ENCODE assay signal across 8 cellular contexts in the genomic region with DNA sequence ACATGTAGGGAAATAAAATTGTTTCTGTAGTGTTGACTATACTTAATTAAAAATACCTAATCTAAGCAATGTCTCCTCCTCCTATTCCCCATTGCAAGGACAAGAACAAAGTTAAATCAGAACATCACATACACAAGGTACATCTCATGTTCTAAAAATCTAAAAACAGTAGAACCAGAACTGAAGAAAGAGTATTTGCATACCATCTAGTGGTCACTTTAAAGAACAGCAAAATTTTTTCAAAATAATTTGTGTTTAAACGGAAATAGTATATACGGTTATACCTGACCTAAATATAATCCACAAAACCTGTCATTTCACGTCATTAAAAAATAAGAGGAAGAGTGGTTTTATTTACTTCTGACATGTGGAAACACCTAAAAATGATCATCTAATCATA.
A peak's percentile ranks its signal among the peaks of the same experiment; 100 is the strongest.
DNase-seq lines count a peak whose midpoint lies in the region; ATAC-seq and TF ChIP-seq lines count a peak whose summit lies in the region.

No MANE protein-coding gene starts in this region.

- H2AK5ac ChIP-seq in IMR-90 (ENCODE audit: low read depth, low read length): no peak overlapping the region

- H3K14ac ChIP-seq in IMR-90 (replicated peaks; ENCODE audit: low read depth, low read length): no peak overlapping the region

- no peak overlapping the region for H2BK15ac ChIP-seq in IMR-90 (ENCODE audit: low read depth, low read length)

- no peak for DNase-seq in GM13976 (ENCODE audit: low spot score)
- DNase-seq in IMR-90: peak; percentile 2
- peak; percentile 58 for DNase-seq in RKO (ENCODE audit: low spot score)
- DNase-seq in inferior parietal cortex (ENCODE audit: extremely low spot score): peak; percentile 34
- no peak for DNase-seq in GOT3 (lab: John Stamatoyannopoulos, UW)
- no peak for DNase-seq in epidermal melanocyte (ENCODE audit: insufficient read length, low spot score)
- no peak for DNase-seq in natural killer cell treated with Interleukin-12 subunit alpha and Interleukin-12 subunit beta and Interleukin-15 and Interleukin-18, amount 100 ng/mL, for 72 hours (ENCODE audit: low spot score)

- no peak overlapping the region for H3K27ac Mint-ChIP-seq in natural killer cell treated with Interleukin-12 subunit alpha and Interleukin-12 subunit beta and Interleukin-15 and Interleukin-18, amount 100 ng/mL, for 72 hours

- H3K4me1 ChIP-seq in IMR-90 (ENCODE audit: control insufficient read depth, insufficient read depth, low read length): no peaks in the 10 kb centered on the region

- H3K36me3 ChIP-seq in IMR-90 (ENCODE audit: control insufficient read depth, insufficient read depth, low read length): no peaks in the 10 kb centered on the region

- H4K8ac ChIP-seq in IMR-90 (ENCODE audit: low read depth in 2 of 2, low read length in 2 of 2): no peak overlapping the region

- H3K79me1 ChIP-seq in IMR-90 (ENCODE audit: low read depth in 1 of 2, low read length in 2 of 2): no peaks in the 10 kb centered on the region

- no peak overlapping the region for H3K9ac ChIP-seq in IMR-90 (ENCODE audit: low read depth, low read length)

- POLR2A ChIA-PET in IMR-90 (lab: Charles Lee; ENCODE audit: unreplicated experiment): no interaction called here

- H2BK20ac ChIP-seq in IMR-90 (ENCODE audit: low read depth, low read length): no peak overlapping the region

- no peak overlapping the region for H3K18ac ChIP-seq in IMR-90 (ENCODE audit: low read depth, low read length)

- no TSS peak for BruUV-seq in IMR-90 (replicated peaks; lab: Mats Ljungman, UMichigan)

- TF ChIP-seq CTCF in GM13976 (IDR thresholded peaks at IDR 0.05; ENCODE audit: borderline replicate concordance, control extremely low read depth, extremely low read depth, insufficient read depth, missing control alignments) (peak; percentile 12), IMR-90 (conservative IDR thresholded peaks at IDR 0.05; ENCODE audit: low read depth, low read length) (peak; percentile 56)

- no peaks in the 10 kb centered on the region for H3K9me3 ChIP-seq in IMR-90 (ENCODE audit: control insufficient read depth, insufficient read depth, low read length)

- no peak for ATAC-seq in IMR-90 (ENCODE audit: low read depth)
- ATAC-seq in HG02759 (IDR thresholded peaks at IDR 0.05; ENCODE audit: unreplicated experiment): no peak
- ATAC-seq in natural killer cell treated with Interleukin-12 subunit alpha and Interleukin-12 subunit beta and Interleukin-15 and Interleukin-18, amount 100 ng/mL, for 72 hours: no peak

- H2AFZ ChIP-seq in IMR-90 (replicated peaks; ENCODE audit: low read length, poor library complexity): no peak overlapping the region

- no peak overlapping the region for H3K27ac ChIP-seq in IMR-90 (ENCODE audit: insufficient read depth, low read length)

- no CpG with 5 or more reads among the region's 3 CpGs for WGBS in IMR-90 (ENCODE audit: extremely low coverage in 2 of 2, insufficient read length in 1 of 2), 2 experiments

- no peak overlapping the region for H3K4me3 Mint-ChIP-seq in natural killer cell treated with Interleukin-12 subunit alpha and Interleukin-12 subunit beta and Interleukin-15 and Interleukin-18, amount 100 ng/mL, for 72 hours

- peak; percentile 42 for TF ChIP-seq RAD21 in IMR-90 (IDR thresholded peaks at IDR 0.05; ENCODE audit: low read length)

- H4K91ac ChIP-seq in IMR-90 (ENCODE audit: insufficient read depth, low read depth, low read length): no peak overlapping the region

- no peak overlapping the region for H3K23ac ChIP-seq in IMR-90 (ENCODE audit: low read depth, low read length)

- H3K36me3 Mint-ChIP-seq in natural killer cell treated with Interleukin-12 subunit alpha and Interleukin-12 subunit beta and Interleukin-15 and Interleukin-18, amount 100 ng/mL, for 72 hours: no peaks in the 10 kb centered on the region

- H3K27me3 ChIP-seq in IMR-90 (ENCODE audit: control insufficient read depth, insufficient read depth, low read length): no peaks in the 10 kb centered on the region

- no peak overlapping the region for H2AK9ac ChIP-seq in IMR-90 (replicated peaks; ENCODE audit: low read depth, low read length, poor library complexity)

- TF ChIP-seq POLR2A in IMR-90 (IDR thresholded peaks at IDR 0.05; ENCODE audit: low read depth, low read length): no peak

- no peak overlapping the region for H3K4ac ChIP-seq in IMR-90 (ENCODE audit: low read depth, low read length)

- in situ Hi-C loops in GM13976 (cut with MboI; ENCODE audit: low sequenced_read_pairs, unreplicated experiment): loop anchor here (25.0 kb wide), 1 partner anchor 246 kb away; no protein-coding TSS in a partner anchor
- in situ Hi-C loops in IMR-90 (cut with MboI; ENCODE audit: low sequenced_read_pairs): no loop called here

- H3K4me1 Mint-ChIP-seq in natural killer cell treated with Interleukin-12 subunit alpha and Interleukin-12 subunit beta and Interleukin-15 and Interleukin-18, amount 100 ng/mL, for 72 hours (ENCODE audit: low read depth in 2 of 2): no peaks in the 10 kb centered on the region

- no peak overlapping the region for H4K5ac ChIP-seq in IMR-90 (ENCODE audit: low read depth, low read length)

- H3K27me3 Mint-ChIP-seq in natural killer cell treated with Interleukin-12 subunit alpha and Interleukin-12 subunit beta and Interleukin-15 and Interleukin-18, amount 100 ng/mL, for 72 hours: no peaks in the 10 kb centered on the region

- peaks cover 5% of the 10 kb centered on the region for H3K9me3 Mint-ChIP-seq in natural killer cell treated with Interleukin-12 subunit alpha and Interleukin-12 subunit beta and Interleukin-15 and Interleukin-18, amount 100 ng/mL, for 72 hours

- H3K4me3 ChIP-seq in IMR-90 (ENCODE audit: insufficient read depth, low read depth, low read length): no peak overlapping the region

- dilution Hi-C loops in IMR-90 (cut with HindIII; ENCODE audit: low sequenced_read_pairs, unreplicated experiment): no loop called here

- no peak overlapping the region for H3K56ac ChIP-seq in IMR-90 (ENCODE audit: extremely low read depth, insufficient read depth, low read length)

- H3K9me1 ChIP-seq in IMR-90 (ENCODE audit: insufficient read depth, low read length): no peaks in the 10 kb centered on the region

- no peak overlapping the region for H2BK120ac ChIP-seq in IMR-90 (ENCODE audit: low read depth, low read length)

- H2BK5ac ChIP-seq in IMR-90 (ENCODE audit: low read depth, low read length, poor library complexity, severe bottlenecking): no peak overlapping the region

- CTCF ChIA-PET in IMR-90 (lab: Yijun Ruan, JAX): no interaction called here

- no peaks in the 10 kb centered on the region for H4K20me1 ChIP-seq in IMR-90 (ENCODE audit: insufficient read depth, low read length)

- intact Hi-C loops in IMR-90 (cut with micrococcal nuclease): loop anchor here (2.0 to 10.0 kb wide), 3 partner anchors 242 to 1548 kb away; no protein-coding TSS in a partner anchor

- H3K4me2 ChIP-seq in IMR-90 (ENCODE audit: low read depth, low read length): no peak overlapping the region

TF ChIP-seq in IMR-90, 13 proteins besides CTCF, POLR2A, EP300 and RAD21:
- TF ChIP-seq SMC3 (IDR thresholded peaks at IDR 0.05; ENCODE audit: low read depth, low read length) (peak; percentile 28; the same call in 1 of the 2 replicates), CHD1 (IDR thresholded peaks at IDR 0.05; ENCODE audit: low read depth, low read length) (no peak)

Comparison
In these comparisons a context has a peak if more than half of its experiments do, and no peak if none do; other contexts are left out.
1. DNase-seq: peak in IMR-90 (single experiment), RKO (single experiment) and inferior parietal cortex (single experiment); none in GM13976 (single experiment), GOT3 (single experiment), epidermal melanocyte (single experiment) and natural killer cell treated with Interleukin-12 subunit alpha and Interleukin-12 subunit beta and Interleukin-15 and Interleukin-18, amount 100 ng/mL, for 72 hours (single experiment).